In the genomic region with DNA sequence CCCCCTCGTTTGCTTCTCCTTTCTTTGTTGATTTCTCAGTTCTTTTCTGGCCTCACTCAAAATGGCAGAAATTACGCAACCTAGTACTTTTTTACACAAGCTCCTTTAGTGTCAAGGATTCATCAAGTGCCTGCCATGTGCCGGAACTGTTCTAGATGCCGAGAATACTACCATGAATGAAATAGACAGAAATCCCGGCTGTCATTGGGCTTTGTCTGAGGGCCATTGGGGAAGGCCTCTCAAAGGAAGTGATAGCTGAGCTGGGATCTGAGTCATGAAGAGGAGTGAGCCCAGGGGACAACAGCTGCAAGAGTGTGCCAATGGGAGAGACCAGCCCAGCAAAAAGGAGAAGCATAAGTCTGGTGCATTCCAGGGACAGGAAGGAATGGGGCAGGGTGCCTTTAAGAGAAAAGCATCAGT, we compare ENCODE assay signal across 1 cellular context.
TF ChIP-seq lines count a peak whose summit lies in the region.

No MANE protein-coding gene starts in this region.

TF ChIP-seq in K562, 482 proteins besides CTCF, POLR2A, EP300 and RAD21 (continued from another document):
- TF ChIP-seq, protein P1, sequence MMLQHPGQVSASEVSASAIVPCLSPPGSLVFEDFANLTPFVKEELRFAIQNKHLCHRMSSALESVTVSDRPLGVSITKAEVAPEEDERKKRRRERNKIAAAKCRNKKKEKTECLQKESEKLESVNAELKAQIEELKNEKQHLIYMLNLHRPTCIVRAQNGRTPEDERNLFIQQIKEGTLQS (IDR thresholded peaks at IDR 0.05), result peak; percentile 46; the same call in 1 of the 2 replicates
- TF ChIP-seq, protein P1 (CRISPR knock-in tag; conservative IDR thresholded peaks at IDR 0.05), result no peak
- TF ChIP-seq JUND (IDR thresholded peaks at IDR 0.05; ENCODE audit: borderline replicate concordance, low read depth, low read length) (peak; percentile 19; the same call in 1 of the 2 replicates), JUND (tag; IDR thresholded peaks at IDR 0.05; ENCODE audit: borderline replicate concordance, low read depth, low read length) (no peak; the same call in 2 of the 3 replicates), THRB (CRISPR knock-in tag; conservative IDR thresholded peaks at IDR 0.05) (0 out of 2 replicates have a peak, but pooled peaks have one; percentile 14), FOSL1 (tag; conservative IDR thresholded peaks at IDR 0.05) (peak; percentile 56; the same call in 1 of the 2 replicates), HNRNPLL (IDR thresholded peaks at IDR 0.05; ENCODE audit: low read depth, low read length, poor library complexity, severe bottlenecking) (no peak), L3MBTL2 (IDR thresholded peaks at IDR 0.05) (peak; percentile 18; the same call in 1 of the 2 replicates), DMBX1 (CRISPR knock-in tag; IDR thresholded peaks at IDR 0.05; ENCODE audit: borderline replicate concordance) (0 out of 2 replicates have a peak, but pooled peaks have one; percentile 48), JUN (IDR thresholded peaks at IDR 0.05; ENCODE audit: borderline replicate concordance, low read depth, low read length) (peak; percentile 42; the same call in 1 of the 2 replicates), JUN (CRISPR knock-in tag; IDR thresholded peaks at IDR 0.05; ENCODE audit: borderline replicate concordance) (no peak)
- TF ChIP-seq, protein P2, sequence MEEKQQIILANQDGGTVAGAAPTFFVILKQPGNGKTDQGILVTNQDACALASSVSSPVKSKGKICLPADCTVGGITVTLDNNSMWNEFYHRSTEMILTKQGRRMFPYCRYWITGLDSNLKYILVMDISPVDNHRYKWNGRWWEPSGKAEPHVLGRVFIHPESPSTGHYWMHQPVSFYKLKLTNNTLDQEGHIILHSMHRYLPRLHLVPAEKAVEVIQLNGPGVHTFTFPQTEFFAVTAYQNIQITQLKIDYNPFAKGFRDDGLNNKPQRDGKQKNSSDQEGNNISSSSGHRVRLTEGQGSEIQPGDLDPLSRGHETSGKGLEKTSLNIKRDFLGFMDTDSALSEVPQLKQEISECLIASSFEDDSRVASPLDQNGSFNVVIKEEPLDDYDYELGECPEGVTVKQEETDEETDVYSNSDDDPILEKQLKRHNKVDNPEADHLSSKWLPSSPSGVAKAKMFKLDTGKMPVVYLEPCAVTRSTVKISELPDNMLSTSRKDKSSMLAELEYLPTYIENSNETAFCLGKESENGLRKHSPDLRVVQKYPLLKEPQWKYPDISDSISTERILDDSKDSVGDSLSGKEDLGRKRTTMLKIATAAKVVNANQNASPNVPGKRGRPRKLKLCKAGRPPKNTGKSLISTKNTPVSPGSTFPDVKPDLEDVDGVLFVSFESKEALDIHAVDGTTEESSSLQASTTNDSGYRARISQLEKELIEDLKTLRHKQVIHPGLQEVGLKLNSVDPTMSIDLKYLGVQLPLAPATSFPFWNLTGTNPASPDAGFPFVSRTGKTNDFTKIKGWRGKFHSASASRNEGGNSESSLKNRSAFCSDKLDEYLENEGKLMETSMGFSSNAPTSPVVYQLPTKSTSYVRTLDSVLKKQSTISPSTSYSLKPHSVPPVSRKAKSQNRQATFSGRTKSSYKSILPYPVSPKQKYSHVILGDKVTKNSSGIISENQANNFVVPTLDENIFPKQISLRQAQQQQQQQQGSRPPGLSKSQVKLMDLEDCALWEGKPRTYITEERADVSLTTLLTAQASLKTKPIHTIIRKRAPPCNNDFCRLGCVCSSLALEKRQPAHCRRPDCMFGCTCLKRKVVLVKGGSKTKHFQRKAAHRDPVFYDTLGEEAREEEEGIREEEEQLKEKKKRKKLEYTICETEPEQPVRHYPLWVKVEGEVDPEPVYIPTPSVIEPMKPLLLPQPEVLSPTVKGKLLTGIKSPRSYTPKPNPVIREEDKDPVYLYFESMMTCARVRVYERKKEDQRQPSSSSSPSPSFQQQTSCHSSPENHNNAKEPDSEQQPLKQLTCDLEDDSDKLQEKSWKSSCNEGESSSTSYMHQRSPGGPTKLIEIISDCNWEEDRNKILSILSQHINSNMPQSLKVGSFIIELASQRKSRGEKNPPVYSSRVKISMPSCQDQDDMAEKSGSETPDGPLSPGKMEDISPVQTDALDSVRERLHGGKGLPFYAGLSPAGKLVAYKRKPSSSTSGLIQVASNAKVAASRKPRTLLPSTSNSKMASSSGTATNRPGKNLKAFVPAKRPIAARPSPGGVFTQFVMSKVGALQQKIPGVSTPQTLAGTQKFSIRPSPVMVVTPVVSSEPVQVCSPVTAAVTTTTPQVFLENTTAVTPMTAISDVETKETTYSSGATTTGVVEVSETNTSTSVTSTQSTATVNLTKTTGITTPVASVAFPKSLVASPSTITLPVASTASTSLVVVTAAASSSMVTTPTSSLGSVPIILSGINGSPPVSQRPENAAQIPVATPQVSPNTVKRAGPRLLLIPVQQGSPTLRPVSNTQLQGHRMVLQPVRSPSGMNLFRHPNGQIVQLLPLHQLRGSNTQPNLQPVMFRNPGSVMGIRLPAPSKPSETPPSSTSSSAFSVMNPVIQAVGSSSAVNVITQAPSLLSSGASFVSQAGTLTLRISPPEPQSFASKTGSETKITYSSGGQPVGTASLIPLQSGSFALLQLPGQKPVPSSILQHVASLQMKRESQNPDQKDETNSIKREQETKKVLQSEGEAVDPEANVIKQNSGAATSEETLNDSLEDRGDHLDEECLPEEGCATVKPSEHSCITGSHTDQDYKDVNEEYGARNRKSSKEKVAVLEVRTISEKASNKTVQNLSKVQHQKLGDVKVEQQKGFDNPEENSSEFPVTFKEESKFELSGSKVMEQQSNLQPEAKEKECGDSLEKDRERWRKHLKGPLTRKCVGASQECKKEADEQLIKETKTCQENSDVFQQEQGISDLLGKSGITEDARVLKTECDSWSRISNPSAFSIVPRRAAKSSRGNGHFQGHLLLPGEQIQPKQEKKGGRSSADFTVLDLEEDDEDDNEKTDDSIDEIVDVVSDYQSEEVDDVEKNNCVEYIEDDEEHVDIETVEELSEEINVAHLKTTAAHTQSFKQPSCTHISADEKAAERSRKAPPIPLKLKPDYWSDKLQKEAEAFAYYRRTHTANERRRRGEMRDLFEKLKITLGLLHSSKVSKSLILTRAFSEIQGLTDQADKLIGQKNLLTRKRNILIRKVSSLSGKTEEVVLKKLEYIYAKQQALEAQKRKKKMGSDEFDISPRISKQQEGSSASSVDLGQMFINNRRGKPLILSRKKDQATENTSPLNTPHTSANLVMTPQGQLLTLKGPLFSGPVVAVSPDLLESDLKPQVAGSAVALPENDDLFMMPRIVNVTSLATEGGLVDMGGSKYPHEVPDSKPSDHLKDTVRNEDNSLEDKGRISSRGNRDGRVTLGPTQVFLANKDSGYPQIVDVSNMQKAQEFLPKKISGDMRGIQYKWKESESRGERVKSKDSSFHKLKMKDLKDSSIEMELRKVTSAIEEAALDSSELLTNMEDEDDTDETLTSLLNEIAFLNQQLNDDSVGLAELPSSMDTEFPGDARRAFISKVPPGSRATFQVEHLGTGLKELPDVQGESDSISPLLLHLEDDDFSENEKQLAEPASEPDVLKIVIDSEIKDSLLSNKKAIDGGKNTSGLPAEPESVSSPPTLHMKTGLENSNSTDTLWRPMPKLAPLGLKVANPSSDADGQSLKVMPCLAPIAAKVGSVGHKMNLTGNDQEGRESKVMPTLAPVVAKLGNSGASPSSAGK (IDR thresholded peaks at IDR 0.05), result peak; percentile 17; the same call in 1 of the 2 replicates
